In the genomic region with DNA sequence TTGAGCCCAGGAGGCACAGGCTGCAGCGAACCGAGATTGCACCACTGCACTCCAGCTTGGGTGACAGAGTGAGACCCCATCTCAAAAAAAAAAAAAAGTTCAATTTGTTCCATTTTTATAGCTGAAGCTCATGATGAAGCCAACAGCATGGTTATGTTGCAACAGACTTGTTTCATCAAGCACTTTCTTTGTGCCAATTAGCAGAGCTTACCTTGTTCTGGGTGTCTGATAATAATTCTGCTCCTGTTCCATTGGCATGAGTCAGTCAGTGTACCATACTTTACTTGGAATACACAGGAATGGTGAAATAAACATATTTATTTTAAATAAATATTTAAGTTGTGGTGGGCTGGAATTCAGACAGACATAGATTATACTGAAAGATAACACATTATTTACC, we compare ENCODE assay signal across 20 cellular contexts.
DNase-seq lines count a peak whose midpoint lies in the region; ATAC-seq and TF ChIP-seq lines count a peak whose summit lies in the region.
"Had no signal": no experiment of that assay in that cellular context is flagged by ENCODE, and none has a peak within 500 bp of the region (broad histone marks: within the 10 kb centered on the region; RNA-seq: fewer than 3 reads in every experiment).

No MANE protein-coding gene starts in this region.

- H2AK5ac ChIP-seq in IMR-90 (ENCODE audit: low read depth, low read length): no peak overlapping the region

- no peak overlapping the region for H3K18ac ChIP-seq in IMR-90 (ENCODE audit: low read depth, low read length)

- no peak overlapping the region for H2BK15ac ChIP-seq in IMR-90 (ENCODE audit: low read depth, low read length)

- H2BK20ac ChIP-seq in IMR-90 (ENCODE audit: low read depth, low read length): no peak overlapping the region

- no peak overlapping the region for H2AFZ ChIP-seq in IMR-90 (replicated peaks; ENCODE audit: low read length, poor library complexity)

- H3K36me3 ChIP-seq in IMR-90 (ENCODE audit: control insufficient read depth, insufficient read depth, low read length) (no peaks in the 10 kb centered on the region), ovary (no peaks in the 10 kb centered on the region), HAP-1 (replicated peaks) (no peaks in the 10 kb centered on the region)
- H3K36me3 ChIP-seq: BE2C, BLaER1 had no signal

- no peak overlapping the region for H3K4ac ChIP-seq in IMR-90 (ENCODE audit: low read depth, low read length)

- no peak overlapping the region for H2BK120ac ChIP-seq in IMR-90 (ENCODE audit: low read depth, low read length)

- no peak overlapping the region for H4K5ac ChIP-seq in IMR-90 (ENCODE audit: low read depth, low read length)

- H2BK5ac ChIP-seq in IMR-90 (ENCODE audit: low read depth, low read length, poor library complexity, severe bottlenecking): no peak overlapping the region

- no peak for TF ChIP-seq CTCF in IMR-90 (conservative IDR thresholded peaks at IDR 0.05; ENCODE audit: low read depth, low read length)
- no peak for TF ChIP-seq CTCF in epithelial cell of esophagus (IDR thresholded peaks at IDR 0.05; ENCODE audit: insufficient read depth, low read depth, low read length, missing control alignments)
- no peak for TF ChIP-seq CTCF in ovary (IDR thresholded peaks at IDR 0.05)

- POLR2A ChIA-PET in IMR-90 (lab: Charles Lee; ENCODE audit: unreplicated experiment): no interaction called here

- H3K27me3 ChIP-seq in IMR-90 (ENCODE audit: control insufficient read depth, insufficient read depth, low read length) (no peaks in the 10 kb centered on the region), ovary (no peaks in the 10 kb centered on the region), HAP-1 (ENCODE audit: low read depth) (0 out of 2 replicates have a peak, but pooled peaks cover 10% of the 10 kb centered on the region)
- H3K27me3 ChIP-seq: BLaER1 had no signal

- in situ Hi-C loops in IMR-90 (cut with MboI; ENCODE audit: low sequenced_read_pairs): no loop called here
- in situ Hi-C loops in HAP-1 (cut with MboI; ENCODE audit: low sequenced_read_pairs): no loop called here

- H4K91ac ChIP-seq in IMR-90 (ENCODE audit: insufficient read depth, low read depth, low read length): no peak overlapping the region

- no peak overlapping the region for H3K14ac ChIP-seq in IMR-90 (replicated peaks; ENCODE audit: low read depth, low read length)

- no peak overlapping the region for H3K27ac ChIP-seq in IMR-90 (ENCODE audit: insufficient read depth, low read length)
- H3K27ac ChIP-seq in ovary: no peak overlapping the region
- H3K27ac ChIP-seq: BLaER1 had no signal

- H3K4me1 ChIP-seq in IMR-90 (ENCODE audit: control insufficient read depth, insufficient read depth, low read length): peaks cover 5% of the 10 kb centered on the region; the same call in 1 of the 2 replicates
- no peaks in the 10 kb centered on the region for H3K4me1 ChIP-seq in ovary (ENCODE audit: insufficient read depth)
- no peaks in the 10 kb centered on the region for H3K4me1 ChIP-seq in HAP-1
- H3K4me1 ChIP-seq: BE2C, BLaER1 had no signal

- CTCF ChIA-PET in IMR-90 (lab: Yijun Ruan, JAX): no interaction called here

- no peaks in the 10 kb centered on the region for H3K79me1 ChIP-seq in IMR-90 (ENCODE audit: low read depth in 1 of 2, low read length in 2 of 2)

- 100% methylated on average over 1 of the region's 2 CpGs; no CpG with 5 or more reads in 1 of the 2 experiments for WGBS in IMR-90 (ENCODE audit: extremely low coverage in 2 of 2, insufficient read length in 1 of 2), 2 experiments
- WGBS in ovary, 3 donors: 92 to 100% (median 93%) methylated on average over 2 of the region's 2 CpGs

- no peak overlapping the region for H3K4me2 ChIP-seq in IMR-90 (ENCODE audit: low read depth, low read length)
- H3K4me2 ChIP-seq: BLaER1 had no signal

- TF ChIP-seq POLR2A in IMR-90 (IDR thresholded peaks at IDR 0.05; ENCODE audit: low read depth, low read length) (no peak), ovary (IDR thresholded peaks at IDR 0.05) (no peak)

- no peak for TF ChIP-seq EP300 in ovary (IDR thresholded peaks at IDR 0.05)

- BruUV-seq in IMR-90 (replicated peaks; lab: Mats Ljungman, UMichigan): no TSS peak

- H3K23ac ChIP-seq in IMR-90 (ENCODE audit: low read depth, low read length): no peak overlapping the region

- no peak overlapping the region for H3K4me3 ChIP-seq in IMR-90 (ENCODE audit: insufficient read depth, low read depth, low read length)
- H3K4me3 ChIP-seq in epithelial cell of esophagus (ENCODE audit: low read length): no peak overlapping the region
- no peak overlapping the region for H3K4me3 ChIP-seq in ovary
- H3K4me3 ChIP-seq in HAP-1: no peak overlapping the region
- H3K4me3 ChIP-seq: BLaER1 had no signal

- dilution Hi-C loops in IMR-90 (cut with HindIII; ENCODE audit: low sequenced_read_pairs, unreplicated experiment): no loop called here

- no peak overlapping the region for H3K56ac ChIP-seq in IMR-90 (ENCODE audit: extremely low read depth, insufficient read depth, low read length)

- TF ChIP-seq RAD21 in IMR-90 (IDR thresholded peaks at IDR 0.05; ENCODE audit: low read length): no peak

- DNase-seq in IMR-90 (no peak), amniotic epithelial cell (ENCODE audit: low read depth) (peak; percentile 52), epithelial cell of esophagus (ENCODE audit: low read depth) (peak; percentile 44), cerebellum (ENCODE audit: low spot score) (no peak), ovary (no peak), HAP-1 (ENCODE audit: low spot score in 2 of 2) (no peak)
- DNase-seq in activated CD4-positive, alpha-beta T cell treated with anti-CD3 and anti-CD28 coated beads for 4 hours: no peak
- DNase-seq: 8988T; ACHN; BE2C; C1 segment of cervical spinal cord; CD4-positive, alpha-beta memory T cell; CD4-positive, CD25-positive, alpha-beta regulatory T cell; CD8-positive, alpha-beta memory T cell; COR-L47; DMS 273 treated with DMSO at 0.1 percent for 48 hours; DMS153; DMS79 treated with DMSO at 0.1 percent for 48 hours; GF-D8 had no signal

- no peak overlapping the region for H3K9ac ChIP-seq in IMR-90 (ENCODE audit: low read depth, low read length)
- H3K9ac ChIP-seq: BLaER1 had no signal

- no peak overlapping the region for H4K8ac ChIP-seq in IMR-90 (ENCODE audit: low read depth in 2 of 2, low read length in 2 of 2)

- H4K20me1 ChIP-seq in IMR-90 (ENCODE audit: insufficient read depth, low read length): no peaks in the 10 kb centered on the region
- H4K20me1 ChIP-seq: BLaER1 had no signal

- no peaks in the 10 kb centered on the region for H3K9me3 ChIP-seq in IMR-90 (ENCODE audit: control insufficient read depth, insufficient read depth, low read length)
- no peaks in the 10 kb centered on the region for H3K9me3 ChIP-seq in ovary
- no peaks in the 10 kb centered on the region for H3K9me3 ChIP-seq in HAP-1
- H3K9me3 ChIP-seq: BE2C, BLaER1 had no signal

- no peak for ATAC-seq in IMR-90 (ENCODE audit: low read depth)

- intact Hi-C loops in IMR-90 (cut with micrococcal nuclease): no loop called here
- intact Hi-C loops in ovary (cut with DNase I): no loop called here

- H2AK9ac ChIP-seq in IMR-90 (replicated peaks; ENCODE audit: low read depth, low read length, poor library complexity): no peak overlapping the region

- H3K9me1 ChIP-seq in IMR-90 (ENCODE audit: insufficient read depth, low read length): no peaks in the 10 kb centered on the region

TF ChIP-seq in IMR-90, 13 proteins besides CTCF, POLR2A, EP300 and RAD21:
- TF ChIP-seq CEBPB (IDR thresholded peaks at IDR 0.05; ENCODE audit: low read depth, low read length): 0 out of 2 replicates have a peak, but pooled peaks have one; percentile 25
- TF ChIP-seq CHD1 (IDR thresholded peaks at IDR 0.05; ENCODE audit: low read depth, low read length): no peak
TF ChIP-seq in IMR-90: peak in this region for 1.

Comparison
In these comparisons a context has a peak if more than half of its experiments do, and no peak if none do; other contexts are left out.
1. DNase-seq: peak in amniotic epithelial cell (single experiment) and epithelial cell of esophagus (single experiment); none in IMR-90 (single experiment), cerebellum (single experiment), activated CD4-positive, alpha-beta T cell treated with anti-CD3 and anti-CD28 coated beads for 4 hours (0 of 2), ovary (0 of 5) and HAP-1 (0 of 2).